Comparison of ENCODE assay signal across 2 cellular contexts in genomic region chr17:5913641-5914040, GRCh38.
TF ChIP-seq lines count a peak whose summit lies in the region.

No MANE protein-coding gene starts in this region.

TF ChIP-seq in HEK293, 187 proteins besides CTCF, POLR2A, EP300 and RAD21 (continued from another document):
- TF ChIP-seq, protein P1, sequence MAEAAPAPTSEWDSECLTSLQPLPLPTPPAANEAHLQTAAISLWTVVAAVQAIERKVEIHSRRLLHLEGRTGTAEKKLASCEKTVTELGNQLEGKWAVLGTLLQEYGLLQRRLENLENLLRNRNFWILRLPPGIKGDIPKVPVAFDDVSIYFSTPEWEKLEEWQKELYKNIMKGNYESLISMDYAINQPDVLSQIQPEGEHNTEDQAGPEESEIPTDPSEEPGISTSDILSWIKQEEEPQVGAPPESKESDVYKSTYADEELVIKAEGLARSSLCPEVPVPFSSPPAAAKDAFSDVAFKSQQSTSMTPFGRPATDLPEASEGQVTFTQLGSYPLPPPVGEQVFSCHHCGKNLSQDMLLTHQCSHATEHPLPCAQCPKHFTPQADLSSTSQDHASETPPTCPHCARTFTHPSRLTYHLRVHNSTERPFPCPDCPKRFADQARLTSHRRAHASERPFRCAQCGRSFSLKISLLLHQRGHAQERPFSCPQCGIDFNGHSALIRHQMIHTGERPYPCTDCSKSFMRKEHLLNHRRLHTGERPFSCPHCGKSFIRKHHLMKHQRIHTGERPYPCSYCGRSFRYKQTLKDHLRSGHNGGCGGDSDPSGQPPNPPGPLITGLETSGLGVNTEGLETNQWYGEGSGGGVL (tag by site-specific recombination; IDR thresholded peaks at IDR 0.05): no peak
- TF ChIP-seq ZNF366 (tag by site-specific recombination; conservative IDR thresholded peaks at IDR 0.05): peak; percentile 88
- TF ChIP-seq ZBTB17 (tag by site-specific recombination; IDR thresholded peaks at IDR 0.05): peak; percentile 98
- no peak for TF ChIP-seq ZNF184 (tag by site-specific recombination; IDR thresholded peaks at IDR 0.05)
- TF ChIP-seq ZNF473 (tag by site-specific recombination; IDR thresholded peaks at IDR 0.05): 0 out of 2 replicates have a peak, but pooled peaks have one; percentile 16
- TF ChIP-seq ZBTB21 (tag by site-specific recombination; IDR thresholded peaks at IDR 0.05): no peak
- TF ChIP-seq ZNF521 (tag by site-specific recombination; IDR thresholded peaks at IDR 0.05): no peak
- no peak for TF ChIP-seq ZBTB11 (tag by site-specific recombination; conservative IDR thresholded peaks at IDR 0.05; ENCODE audit: low read depth)
- TF ChIP-seq ZNF174 (tag by site-specific recombination; IDR thresholded peaks at IDR 0.05): no peak
- no peak for TF ChIP-seq ZNF596 (tag by site-specific recombination; IDR thresholded peaks at IDR 0.05)
- TF ChIP-seq MZF1 (tag by site-specific recombination; IDR thresholded peaks at IDR 0.05; ENCODE audit: borderline replicate concordance): no peak
- TF ChIP-seq ZNF335 (tag by site-specific recombination; conservative IDR thresholded peaks at IDR 0.05): no peak
- TF ChIP-seq BCL11B (tag by site-specific recombination; IDR thresholded peaks at IDR 0.05; ENCODE audit: low read depth): no peak
- TF ChIP-seq, protein P2, sequence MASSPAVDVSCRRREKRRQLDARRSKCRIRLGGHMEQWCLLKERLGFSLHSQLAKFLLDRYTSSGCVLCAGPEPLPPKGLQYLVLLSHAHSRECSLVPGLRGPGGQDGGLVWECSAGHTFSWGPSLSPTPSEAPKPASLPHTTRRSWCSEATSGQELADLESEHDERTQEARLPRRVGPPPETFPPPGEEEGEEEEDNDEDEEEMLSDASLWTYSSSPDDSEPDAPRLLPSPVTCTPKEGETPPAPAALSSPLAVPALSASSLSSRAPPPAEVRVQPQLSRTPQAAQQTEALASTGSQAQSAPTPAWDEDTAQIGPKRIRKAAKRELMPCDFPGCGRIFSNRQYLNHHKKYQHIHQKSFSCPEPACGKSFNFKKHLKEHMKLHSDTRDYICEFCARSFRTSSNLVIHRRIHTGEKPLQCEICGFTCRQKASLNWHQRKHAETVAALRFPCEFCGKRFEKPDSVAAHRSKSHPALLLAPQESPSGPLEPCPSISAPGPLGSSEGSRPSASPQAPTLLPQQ (tag by site-specific recombination; IDR thresholded peaks at IDR 0.05): no peak

TF ChIP-seq in H1, 55 proteins besides CTCF, POLR2A, EP300 and RAD21 (continued from another document):
- TF ChIP-seq CTBP2 (IDR thresholded peaks at IDR 0.05; ENCODE audit: borderline replicate concordance, insufficient read depth, insufficient read length, low read length) (no peak), ASH2L (IDR thresholded peaks at IDR 0.05; ENCODE audit: low read length) (no peak), SP2 (IDR thresholded peaks at IDR 0.05; ENCODE audit: low read length) (no peak), SUZ12 (IDR thresholded peaks at IDR 0.05; ENCODE audit: low read length) (no peak), HDAC2 (IDR thresholded peaks at IDR 0.05; ENCODE audit: borderline replicate concordance in 1 of 2, low read depth in 2 of 2, low read length in 2 of 2) (no peak)
